In genomic region chr5:134215757-134216156, GRCh38 we compare ENCODE assay signal across 16 cellular contexts. TPM values are rescaled to one million over a fixed set of nuclear protein-coding genes. Genes with fewer than 3 reads are reported as not detected.
DNase-seq lines count a peak whose midpoint lies in the region; ATAC-seq and TF ChIP-seq lines count a peak whose summit lies in the region.
"Had no signal": no experiment of that assay in that cellular context is flagged by ENCODE, and none has a peak within 500 bp of the region (broad histone marks: within the 10 kb centered on the region; RNA-seq: fewer than 3 reads in every experiment).

No MANE protein-coding gene starts in this region.

- peaks cover 17% of the 10 kb centered on the region for H3K4me1 ChIP-seq in GM23248 (ENCODE audit: insufficient read depth)

- peaks cover 100% of the 10 kb centered on the region for H3K79me2 ChIP-seq in GM23248 (ENCODE audit: insufficient read depth)

- H3K36me3 ChIP-seq in brain microvascular endothelial cell (replicated peaks) (peaks cover 3% of the 10 kb centered on the region), GM23248 (ENCODE audit: low read depth) (no peaks in the 10 kb centered on the region)

- H3K27ac Mint-ChIP-seq in activated T-cell treated with anti-CD3 and anti-CD28 coated beads, Interleukin-2, amount 50 U/mL, for 24 hours = peak overlapping the region; percentile 37
- H3K27ac Mint-ChIP-seq in CD4-positive, alpha-beta T cell = no peak overlapping the region
- peak overlapping the region; percentile 27 for H3K27ac Mint-ChIP-seq in neural crest cell (ENCODE audit: unreplicated experiment)
- H3K27ac Mint-ChIP-seq: HFFc6 had no signal

- DNase-seq in activated T-cell treated with anti-CD3 and anti-CD28 coated beads, Interleukin-2, amount 50 U/mL, for 24 hours = no peak
- DNase-seq in activated T-cell treated with anti-CD3 and anti-CD28 coated beads, Interleukin-2, amount 50 U/mL, for 4 hours = no peak
- no peak for DNase-seq in CD4-positive, alpha-beta T cell
- peak; percentile 55 for DNase-seq in SK-N-DZ (ENCODE audit: low spot score)
- DNase-seq in neural crest cell (ENCODE audit: low read depth, low spot score) = no peak
- no peak for DNase-seq in putamen (ENCODE audit: low spot score)
- no peak for DNase-seq in brain microvascular endothelial cell
- no peak for DNase-seq in GM23248
- DNase-seq: 8988T, DMS53, GOT3, HCEC 1CT, HFFc6 had no signal

- in situ Hi-C loops in brain microvascular endothelial cell (cut with HindIII; ENCODE audit: low pct_ligation_motif_present, low sequenced_read_pairs) (no loop called here), GM23248 (cut with MboI) (no loop called here)

- no peak overlapping the region for H3K4me2 ChIP-seq in GM23248 (ENCODE audit: unreplicated experiment)
- H3K4me2 ChIP-seq: BLaER1 treated with 17β-estradiol and CSF1 and Interleukin-3, amounts not matched to agents 10 nM and 100 nM had no signal

- H3K27me3 Mint-ChIP-seq in activated T-cell treated with anti-CD3 and anti-CD28 coated beads, Interleukin-2, amount 50 U/mL, for 24 hours = no peaks in the 10 kb centered on the region
- no peaks in the 10 kb centered on the region for H3K27me3 Mint-ChIP-seq in activated T-cell treated with anti-CD3 and anti-CD28 coated beads, Interleukin-2, amount 50 U/mL, for 4 hours (ENCODE audit: low read depth)
- H3K27me3 Mint-ChIP-seq in CD4-positive, alpha-beta T cell = no peaks in the 10 kb centered on the region
- H3K27me3 Mint-ChIP-seq in neural crest cell (ENCODE audit: low read depth) = no peaks in the 10 kb centered on the region
- H3K27me3 Mint-ChIP-seq: IgD-negative memory B cell had no signal

- H3K9me3 ChIP-seq in CD4-positive, alpha-beta T cell (ENCODE audit: control insufficient read depth, low read length) = no peaks in the 10 kb centered on the region
- no peaks in the 10 kb centered on the region for H3K9me3 ChIP-seq in GM23248 (ENCODE audit: low read depth)

- no peak overlapping the region for H3K9ac ChIP-seq in GM23248
- H3K9ac ChIP-seq: BLaER1 treated with 17β-estradiol and CSF1 and Interleukin-3, amounts not matched to agents 10 nM and 100 nM had no signal

- H3K4me3 Mint-ChIP-seq in activated T-cell treated with anti-CD3 and anti-CD28 coated beads, Interleukin-2, amount 50 U/mL, for 24 hours = no peak overlapping the region
- H3K4me3 Mint-ChIP-seq in activated T-cell treated with anti-CD3 and anti-CD28 coated beads, Interleukin-2, amount 50 U/mL, for 4 hours = no peak overlapping the region
- H3K4me3 Mint-ChIP-seq in CD4-positive, alpha-beta T cell = peak overlapping the region; percentile 18
- H3K4me3 Mint-ChIP-seq in neural crest cell = no peak overlapping the region
- H3K4me3 Mint-ChIP-seq: HFFc6 had no signal

- H3K36me3 Mint-ChIP-seq in activated T-cell treated with anti-CD3 and anti-CD28 coated beads, Interleukin-2, amount 50 U/mL, for 24 hours (ENCODE audit: low read depth) = peaks cover 72% of the 10 kb centered on the region
- H3K36me3 Mint-ChIP-seq in activated T-cell treated with anti-CD3 and anti-CD28 coated beads, Interleukin-2, amount 50 U/mL, for 4 hours (ENCODE audit: insufficient read depth) = peaks cover 18% of the 10 kb centered on the region
- H3K36me3 Mint-ChIP-seq in CD4-positive, alpha-beta T cell (ENCODE audit: low read depth) = peaks cover 71% of the 10 kb centered on the region
- peaks cover 27% of the 10 kb centered on the region for H3K36me3 Mint-ChIP-seq in neural crest cell (ENCODE audit: low read depth)

- H3K27ac ChIP-seq in CD4-positive, alpha-beta T cell (ENCODE audit: low read depth, low read length) = no peak overlapping the region
- no peak overlapping the region for H3K27ac ChIP-seq in brain microvascular endothelial cell
- no peak overlapping the region for H3K27ac ChIP-seq in GM23248
- H3K27ac ChIP-seq: BLaER1 treated with 17β-estradiol and CSF1 and Interleukin-3, amounts not matched to agents 10 nM and 100 nM had no signal

- H4K20me1 ChIP-seq in GM23248 (ENCODE audit: insufficient read depth) = peaks cover 65% of the 10 kb centered on the region

- H3K9me2 ChIP-seq in GM23248 (ENCODE audit: insufficient read depth) = no peaks in the 10 kb centered on the region

- POLR2A ChIA-PET in CD4-positive, alpha-beta T cell (lab: Charles Lee) = interaction anchor here (1.4 kb wide), 1 partner anchor 9 kb away, joined by 3 read pairs; no protein-coding TSS in a partner anchor

- peaks cover 75% of the 10 kb centered on the region for H3K4me1 Mint-ChIP-seq in activated T-cell treated with anti-CD3 and anti-CD28 coated beads, Interleukin-2, amount 50 U/mL, for 24 hours (ENCODE audit: low read depth)
- peaks cover 77% of the 10 kb centered on the region for H3K4me1 Mint-ChIP-seq in activated T-cell treated with anti-CD3 and anti-CD28 coated beads, Interleukin-2, amount 50 U/mL, for 4 hours (ENCODE audit: low read depth)
- peaks cover 82% of the 10 kb centered on the region for H3K4me1 Mint-ChIP-seq in CD4-positive, alpha-beta T cell (ENCODE audit: low read depth)
- H3K4me1 Mint-ChIP-seq in neural crest cell = peaks cover 31% of the 10 kb centered on the region

- intact Hi-C loops in CD4-positive, alpha-beta T cell (cut with DNase I, micrococcal nuclease) = no loop called here

- H3K9me3 Mint-ChIP-seq in activated T-cell treated with anti-CD3 and anti-CD28 coated beads, Interleukin-2, amount 50 U/mL, for 24 hours = no peaks in the 10 kb centered on the region
- no peaks in the 10 kb centered on the region for H3K9me3 Mint-ChIP-seq in activated T-cell treated with anti-CD3 and anti-CD28 coated beads, Interleukin-2, amount 50 U/mL, for 4 hours
- no peaks in the 10 kb centered on the region for H3K9me3 Mint-ChIP-seq in CD4-positive, alpha-beta T cell
- H3K9me3 Mint-ChIP-seq in neural crest cell = peaks cover 8% of the 10 kb centered on the region
- H3K9me3 Mint-ChIP-seq: IgD-negative memory B cell had no signal

- H3K4me3 ChIP-seq in brain microvascular endothelial cell (ENCODE audit: low read depth, low read length) (no peak overlapping the region), GM23248 (no peak overlapping the region)
- H3K4me3 ChIP-seq: BLaER1 treated with 17β-estradiol and CSF1 and Interleukin-3, amounts not matched to agents 10 nM and 100 nM; GM12878 had no signal

- ATAC-seq in activated T-cell treated with anti-CD3 and anti-CD28 coated beads, Interleukin-2, amount 50 U/mL, for 4 hours = no peak
- ATAC-seq in CD4-positive, alpha-beta T cell (ENCODE audit: poor library complexity) = no peak
- ATAC-seq: GM12878 had no signal

- no peak for TF ChIP-seq CTCF in CD4-positive, alpha-beta T cell (IDR thresholded peaks at IDR 0.05)
- TF ChIP-seq CTCF in neural crest cell (conservative IDR thresholded peaks at IDR 0.05) (no peak), brain microvascular endothelial cell (IDR thresholded peaks at IDR 0.05; ENCODE audit: low read depth, low read length, missing control alignments) (no peak)

- H3F3A ChIP-seq in GM23248 (ENCODE audit: insufficient read depth) = peaks cover 4% of the 10 kb centered on the region

- CTCF ChIA-PET in CD4-positive, alpha-beta T cell (lab: Charles Lee) = interaction anchor here (0.6 kb wide), 1 partner anchor 134 kb away, joined by 3 read pairs; no protein-coding TSS in a partner anchor

- H3K27me3 ChIP-seq in CD4-positive, alpha-beta T cell (ENCODE audit: control insufficient read depth, insufficient read depth, low read length) = no peaks in the 10 kb centered on the region
- no peaks in the 10 kb centered on the region for H3K27me3 ChIP-seq in brain microvascular endothelial cell (replicated peaks)
- H3K27me3 ChIP-seq in GM23248 (replicated peaks; ENCODE audit: insufficient read depth) = no peaks in the 10 kb centered on the region
- H3K27me3 ChIP-seq: BLaER1 treated with 17β-estradiol and CSF1 and Interleukin-3, amounts not matched to agents 10 nM and 100 nM had no signal

- WGBS in GM23248 (ENCODE audit: low coverage in 1 of 2, low lambda C conversion rate in 2 of 2, missing lambda C conversion rate in 2 of 2), 2 experiments = 43 to 50% methylated on average over 2 of the region's 2 CpGs

- no peak overlapping the region for H2AFZ ChIP-seq in GM23248

RNA-seq across cellular contexts. Expression of gene PPP2CA, which starts 10.1 kb away (rescaled TPM):
- 100 to 1,000 TPM; 206 to 213 (median 209) TPM for total RNA-seq in activated T-cell treated with anti-CD3 and anti-CD28 coated beads, Interleukin-2, amount 50 U/mL, for 4 hours
- total RNA-seq in CD4-positive, alpha-beta T cell = 100 to 1,000 TPM; 188 to 195 TPM
- polyA plus RNA-seq in SK-N-DZ (2014; cell fraction: cytosol; rRNA removed) = 150 and 162 TPM in 2 replicates
- 79.7 and 108 TPM in 2 replicates for polyA plus RNA-seq in SK-N-DZ (2014; cell fraction: nucleus; rRNA removed)
- total RNA-seq in neural crest cell = 197 and 212 TPM in 2 replicates
- total RNA-seq in GM23248 (2014; rRNA removed; shearing (Covaris generic)) = 184 and 193 TPM in 2 replicates
- polyA plus RNA-seq in GM23248 (2016; fragmentation: Nextera tagmentation; extraction: Ambion mirVana) = 223 and 249 TPM in 2 replicates

RNA-seq across cellular contexts. Expression of gene SKP1, which starts 39.0 kb away (rescaled TPM):
- total RNA-seq in activated T-cell treated with anti-CD3 and anti-CD28 coated beads, Interleukin-2, amount 50 U/mL, for 4 hours = 100 to 1,000 TPM; 273 to 286 (median 282) TPM
- 100 to 1,000 TPM; 303 to 314 TPM for total RNA-seq in CD4-positive, alpha-beta T cell
- polyA plus RNA-seq in SK-N-DZ (2014; cell fraction: cytosol; rRNA removed) = 635 and 699 TPM in 2 replicates
- polyA plus RNA-seq in SK-N-DZ (2014; cell fraction: nucleus; rRNA removed) = 270 and 380 TPM in 2 replicates
- total RNA-seq in neural crest cell = 329 and 340 TPM in 2 replicates
- 238 and 245 TPM in 2 replicates for total RNA-seq in GM23248 (2014; rRNA removed; shearing (Covaris generic))
- polyA plus RNA-seq in GM23248 (2016; fragmentation: Nextera tagmentation; extraction: Ambion mirVana) = 1,125 and 1,145 TPM in 2 replicates
